ENCODE assay signal across 11 cellular contexts in genomic region chr22:45319319-45319675, GRCh38. TPM values are rescaled to one million over a fixed set of nuclear protein-coding genes. Genes with fewer than 3 reads are reported as not detected.
DNase-seq lines count a peak whose midpoint lies in the region; TF ChIP-seq lines count a peak whose summit lies in the region.
"Had no signal": no experiment of that assay in that cellular context is flagged by ENCODE, and none has a peak within 500 bp of the region (broad histone marks: within the 10 kb centered on the region; RNA-seq: fewer than 3 reads in every experiment).

No MANE protein-coding gene starts in this region.

- peaks cover 28% of the 10 kb centered on the region for H3K79me2 ChIP-seq in mesendoderm (ENCODE audit: control insufficient read depth, insufficient read depth, low read length)

- H2AK5ac ChIP-seq in mesendoderm (ENCODE audit: low read length) = no peak overlapping the region

- H2BK5ac ChIP-seq in mesendoderm (ENCODE audit: low read length) = no peak overlapping the region

- WGBS in mesendoderm (ENCODE audit: extremely low coverage, insufficient coverage, low lambda C conversion rate) = no CpG with 5 or more reads among the region's 5 CpGs

- no peaks in the 10 kb centered on the region for H3K27me3 ChIP-seq in mesendoderm (ENCODE audit: insufficient read depth, low read length, poor library complexity)
- H3K27me3 ChIP-seq: body of pancreas had no signal

- H3K4me3 ChIP-seq in mesendoderm (ENCODE audit: low read length) = no peak overlapping the region
- H3K4me3 ChIP-seq: body of pancreas had no signal

- no peak overlapping the region for H4K8ac ChIP-seq in mesendoderm (ENCODE audit: low read depth, low read length)

- H3K36me3 ChIP-seq in mesendoderm (ENCODE audit: control insufficient read depth, insufficient read depth, low read length) = no peaks in the 10 kb centered on the region

- H3K36me3 Mint-ChIP-seq in type B pancreatic cell = peaks cover 15% of the 10 kb centered on the region

- H3K9me3 Mint-ChIP-seq in type B pancreatic cell = no peaks in the 10 kb centered on the region
- H3K9me3 Mint-ChIP-seq: H9 had no signal

- H3K79me1 ChIP-seq in mesendoderm (ENCODE audit: low read length) = peaks cover 18% of the 10 kb centered on the region

- no peak overlapping the region for H3K4me3 Mint-ChIP-seq in type B pancreatic cell
- H3K4me3 Mint-ChIP-seq: H9 had no signal

- H3K4me1 ChIP-seq in mesendoderm (ENCODE audit: control insufficient read depth, low read depth, low read length) = peaks cover under 1% of the 10 kb centered on the region

- no peaks in the 10 kb centered on the region for H3K27me3 Mint-ChIP-seq in type B pancreatic cell

- H3K56ac ChIP-seq in mesendoderm (ENCODE audit: low read length) = no peak overlapping the region

- H2BK120ac ChIP-seq in mesendoderm (ENCODE audit: low read depth, low read length) = no peak overlapping the region

- H3K27ac Mint-ChIP-seq in type B pancreatic cell = peak overlapping the region; percentile 17

- no peak overlapping the region for H4K5ac ChIP-seq in mesendoderm (ENCODE audit: low read length)

- no peak overlapping the region for H3K27ac ChIP-seq in mesendoderm (ENCODE audit: low read depth, low read length)

- TF ChIP-seq CTCF in type B pancreatic cell (conservative IDR thresholded peaks at IDR 0.05) = no peak

- H3K23ac ChIP-seq in mesendoderm (ENCODE audit: low read length) = no peak overlapping the region

- H3K18ac ChIP-seq in mesendoderm (ENCODE audit: low read length) = no peak overlapping the region

- DNase-seq in activated T-cell treated with anti-CD3 and anti-CD28 coated beads, Interleukin-2, amount 50 U/mL, for 1 hour = peak; percentile 52
- DNase-seq in activated T-cell treated with anti-CD3 and anti-CD28 coated beads for 4 hours (no peak), astrocyte of the hippocampus (ENCODE audit: low read depth, low spot score) (peak; percentile 51), mesendoderm (peak; percentile 27), type B pancreatic cell (ENCODE audit: extremely low spot score, unreplicated experiment) (no peak), NCI-H446 treated with DMSO at 0.1 percent for 48 hours (lab: John Stamatoyannopoulos, UW) (no peak), NCI-H2171 (lab: John Stamatoyannopoulos, UW) (no peak)
- DNase-seq in stimulated activated CD4-positive, alpha-beta T cell treated with anti-CD3 and anti-CD28 coated beads, Interleukin-1b, Interleukin-23, amount 100 ng/mL, for 48 hours = no peak
- DNase-seq: H9, NCI-H2227 treated with DMSO at 0.1 percent for 48 hours had no signal

- no peak overlapping the region for H3K9ac ChIP-seq in mesendoderm (ENCODE audit: low read length)

- no peak overlapping the region for H3K4ac ChIP-seq in mesendoderm (ENCODE audit: low read depth, low read length)

- peaks cover 42% of the 10 kb centered on the region for H3K4me1 Mint-ChIP-seq in type B pancreatic cell (ENCODE audit: unreplicated experiment)

- H2BK15ac ChIP-seq in mesendoderm (replicated peaks; ENCODE audit: low read depth) = no peak overlapping the region

- H3K4me2 ChIP-seq in mesendoderm (ENCODE audit: low read length) = no peak overlapping the region

RNA-seq across cellular contexts. Expression of gene FAM118A, which starts 9.6 kb away (rescaled TPM):
- polyA plus RNA-seq in mesendoderm (2013, experiment 1 of 2) = 12.1 TPM
- polyA plus RNA-seq in mesendoderm (2013, experiment 2 of 2) = 11.1 TPM
- 89.7 and 121 TPM in 2 replicates for total RNA-seq in type B pancreatic cell (ENCODE audit: low replicate concordance)

RNA-seq across cellular contexts. Expression of gene UPK3A, which starts 34.5 kb away (rescaled TPM):
- 0.08 TPM for polyA plus RNA-seq in mesendoderm (2013, experiment 1 of 2)
- polyA plus RNA-seq in mesendoderm (2013, experiment 2 of 2) = 0.04 TPM
- 0.29 and 0.62 TPM in 2 replicates for total RNA-seq in type B pancreatic cell (ENCODE audit: low replicate concordance)
- total RNA-seq: body of pancreas, H9 had no signal

Comparison
In these comparisons a context has a peak if more than half of its experiments do, and no peak if none do; other contexts are left out.
1. DNase-seq: peak in activated T-cell treated with anti-CD3 and anti-CD28 coated beads, Interleukin-2, amount 50 U/mL, for 1 hour (single experiment), astrocyte of the hippocampus (single experiment) and mesendoderm (single experiment); none in activated T-cell treated with anti-CD3 and anti-CD28 coated beads for 4 hours (single experiment), type B pancreatic cell (single experiment), NCI-H446 treated with DMSO at 0.1 percent for 48 hours (single experiment), NCI-H2171 (single experiment) and stimulated activated CD4-positive, alpha-beta T cell treated with anti-CD3 and anti-CD28 coated beads, Interleukin-1b, Interleukin-23, amount 100 ng/mL, for 48 hours (single experiment).